8 cellular contexts compared by ENCODE assay signal in genomic region chr1:231177226-231177625, GRCh38. TPM values are rescaled to one million over a fixed set of nuclear protein-coding genes. Genes with fewer than 3 reads are reported as not detected.
"Had no signal": no experiment of that assay in that cellular context is flagged by ENCODE, and none has a peak within 500 bp of the region (broad histone marks: within the 10 kb centered on the region; RNA-seq: fewer than 3 reads in every experiment).

No MANE protein-coding gene starts in this region.

- H3K27ac Mint-ChIP-seq: HFFc6 had no signal

- H3K4me3 Mint-ChIP-seq: HFFc6 had no signal

- H3K36me3 ChIP-seq: HAP-1 had no signal

- H3K4me3 ChIP-seq: GM23248, HAP-1, K562 had no signal

- H3K27ac ChIP-seq: GM23248 had no signal

- H3K4me1 ChIP-seq: HAP-1 had no signal

- DNase-seq: GM23248, GOT3, H7, HFFc6, IMR-90 had no signal

- H3K9me3 Mint-ChIP-seq: HFFc6 had no signal

- H3K9ac ChIP-seq: GM23248 had no signal

- H3K9me3 ChIP-seq: HAP-1 had no signal

- H2AFZ ChIP-seq: GM23248 had no signal

RNA-seq across cellular contexts. Expression of gene TRIM67, which starts 15.4 kb away (rescaled TPM):
- total RNA-seq: GM23248, H4, H7, HFFc6, IMR-90 had no signal
